Comparison of ENCODE assay signal across 2 cellular contexts in genomic region chr3:197554196-197554561, GRCh38.
TF ChIP-seq lines count a peak whose summit lies in the region.

No MANE protein-coding gene starts in this region.

TF ChIP-seq in liver, 16 proteins besides CTCF, POLR2A, EP300 and RAD21 (continued from another document):
- no peak for TF ChIP-seq GABPA (IDR thresholded peaks at IDR 0.05 in 1 of 2, conservative IDR thresholded peaks at IDR 0.05 in 1 of 2)
- TF ChIP-seq, protein P1, sequence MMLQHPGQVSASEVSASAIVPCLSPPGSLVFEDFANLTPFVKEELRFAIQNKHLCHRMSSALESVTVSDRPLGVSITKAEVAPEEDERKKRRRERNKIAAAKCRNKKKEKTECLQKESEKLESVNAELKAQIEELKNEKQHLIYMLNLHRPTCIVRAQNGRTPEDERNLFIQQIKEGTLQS (IDR thresholded peaks at IDR 0.05), result no peak
- TF ChIP-seq, protein P2, sequence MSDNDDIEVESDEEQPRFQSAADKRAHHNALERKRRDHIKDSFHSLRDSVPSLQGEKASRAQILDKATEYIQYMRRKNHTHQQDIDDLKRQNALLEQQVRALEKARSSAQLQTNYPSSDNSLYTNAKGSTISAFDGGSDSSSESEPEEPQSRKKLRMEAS (IDR thresholded peaks at IDR 0.05), result no peak
- no peak for TF ChIP-seq EGR1 (IDR thresholded peaks at IDR 0.05; ENCODE audit: low read depth in 2 of 2)
- no peak for TF ChIP-seq YY1 (IDR thresholded peaks at IDR 0.05)

TF ChIP-seq in HepG2, 621 proteins besides CTCF, POLR2A, EP300 and RAD21:
- TF ChIP-seq ZNF691 (CRISPR knock-in tag; IDR thresholded peaks at IDR 0.05; ENCODE audit: borderline replicate concordance, low read depth) (no peak), HDAC6 (IDR thresholded peaks at IDR 0.05; ENCODE audit: low read depth, low read length) (no peak), ZNF616 (CRISPR knock-in tag; IDR thresholded peaks at IDR 0.05; ENCODE audit: low read depth) (no peak), GTF3A (CRISPR knock-in tag; conservative IDR thresholded peaks at IDR 0.05) (no peak), ZBTB8A (CRISPR knock-in tag; IDR thresholded peaks at IDR 0.05; ENCODE audit: borderline replicate concordance, low read depth) (no peak), DNMT1 (CRISPR knock-in tag; IDR thresholded peaks at IDR 0.05) (no peak)
- TF ChIP-seq, protein P3, sequence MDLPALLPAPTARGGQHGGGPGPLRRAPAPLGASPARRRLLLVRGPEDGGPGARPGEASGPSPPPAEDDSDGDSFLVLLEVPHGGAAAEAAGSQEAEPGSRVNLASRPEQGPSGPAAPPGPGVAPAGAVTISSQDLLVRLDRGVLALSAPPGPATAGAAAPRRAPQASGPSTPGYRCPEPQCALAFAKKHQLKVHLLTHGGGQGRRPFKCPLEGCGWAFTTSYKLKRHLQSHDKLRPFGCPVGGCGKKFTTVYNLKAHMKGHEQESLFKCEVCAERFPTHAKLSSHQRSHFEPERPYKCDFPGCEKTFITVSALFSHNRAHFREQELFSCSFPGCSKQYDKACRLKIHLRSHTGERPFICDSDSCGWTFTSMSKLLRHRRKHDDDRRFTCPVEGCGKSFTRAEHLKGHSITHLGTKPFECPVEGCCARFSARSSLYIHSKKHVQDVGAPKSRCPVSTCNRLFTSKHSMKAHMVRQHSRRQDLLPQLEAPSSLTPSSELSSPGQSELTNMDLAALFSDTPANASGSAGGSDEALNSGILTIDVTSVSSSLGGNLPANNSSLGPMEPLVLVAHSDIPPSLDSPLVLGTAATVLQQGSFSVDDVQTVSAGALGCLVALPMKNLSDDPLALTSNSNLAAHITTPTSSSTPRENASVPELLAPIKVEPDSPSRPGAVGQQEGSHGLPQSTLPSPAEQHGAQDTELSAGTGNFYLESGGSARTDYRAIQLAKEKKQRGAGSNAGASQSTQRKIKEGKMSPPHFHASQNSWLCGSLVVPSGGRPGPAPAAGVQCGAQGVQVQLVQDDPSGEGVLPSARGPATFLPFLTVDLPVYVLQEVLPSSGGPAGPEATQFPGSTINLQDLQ (CRISPR knock-in tag; IDR thresholded peaks at IDR 0.05), result no peak
